In the genomic region with DNA sequence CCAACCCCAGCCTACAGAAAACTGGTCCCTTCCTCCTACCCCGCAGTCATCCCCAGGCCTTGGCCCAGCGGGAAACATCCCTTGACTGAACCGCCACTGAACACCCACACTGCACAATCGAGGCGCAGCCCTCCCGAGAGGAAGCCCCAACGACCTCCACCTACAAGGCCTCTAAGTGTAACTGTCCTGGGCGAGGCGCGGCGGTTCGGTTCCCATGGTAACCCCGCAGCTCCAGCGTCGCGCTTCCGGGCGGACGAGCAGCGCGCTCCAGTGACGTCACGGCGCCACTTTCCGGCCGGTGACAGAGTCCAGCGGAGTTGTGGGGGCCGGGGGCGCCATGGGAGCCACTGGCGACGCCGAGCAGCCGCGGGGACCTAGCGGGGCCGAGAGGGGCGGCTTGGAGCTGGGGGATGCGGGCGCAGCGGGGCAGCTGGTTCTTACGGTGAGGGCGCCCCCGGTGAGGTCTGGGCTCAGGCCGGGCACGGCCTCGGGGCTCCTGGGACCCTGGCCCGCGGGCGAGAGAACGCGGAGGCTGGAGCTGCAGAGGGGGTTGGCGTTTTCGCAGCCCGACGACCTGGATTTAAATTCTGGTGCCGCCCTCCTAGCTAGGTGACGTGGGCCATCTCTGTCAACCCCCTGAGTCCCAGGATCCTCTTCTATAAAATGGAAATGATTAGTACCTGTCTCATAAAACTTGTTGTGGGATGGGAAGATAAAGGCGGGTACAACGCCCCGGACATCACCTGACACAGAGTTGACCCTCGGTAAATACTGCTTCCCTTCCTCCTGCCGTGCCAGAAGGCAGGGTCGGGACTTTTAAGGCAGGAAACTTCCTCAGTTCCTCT, we compare ENCODE assay signal across 8 cellular contexts. TPM values are rescaled to one million over a fixed set of nuclear protein-coding genes. Genes with fewer than 3 reads are reported as not detected.
DNase-seq lines count a peak whose midpoint lies in the region; ATAC-seq and TF ChIP-seq lines count a peak whose summit lies in the region.

A gene with protein sequence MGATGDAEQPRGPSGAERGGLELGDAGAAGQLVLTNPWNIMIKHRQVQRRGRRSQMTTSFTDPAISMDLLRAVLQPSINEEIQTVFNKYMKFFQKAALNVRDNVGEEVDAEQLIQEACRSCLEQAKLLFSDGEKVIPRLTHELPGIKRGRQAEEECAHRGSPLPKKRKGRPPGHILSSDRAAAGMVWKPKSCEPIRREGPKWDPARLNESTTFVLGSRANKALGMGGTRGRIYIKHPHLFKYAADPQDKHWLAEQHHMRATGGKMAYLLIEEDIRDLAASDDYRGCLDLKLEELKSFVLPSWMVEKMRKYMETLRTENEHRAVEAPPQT (plus strand): TSS at position 287 of the 845 bp plus-strand sequence. CDS start 51 bp downstream, at position 338.
A gene (minus strand): TSS at position 216 of the 845 bp plus-strand sequence. CDS start 1,908 bp downstream, outside the sequence.

- H4K20me1 ChIP-seq in DND-41 (ENCODE audit: insufficient read depth, low read length), result no peaks in the 10 kb centered on the region

- H3K9ac ChIP-seq in DND-41 (ENCODE audit: low read depth, low read length), result peak within 1 kb of the TSS; percentile 90

- peak within 1 kb of the TSS; percentile 86 for H3K4me3 Mint-ChIP-seq in nephron progenitor cell

- H3K36me3 ChIP-seq in DND-41 (ENCODE audit: insufficient read depth, low read length), result peaks cover 35% of the 10 kb centered on the region

- peak within 1 kb of the TSS; percentile 92 for H3K4me2 ChIP-seq in DND-41 (ENCODE audit: insufficient read depth, low read length)

- DNase-seq in DND-41 (peak; percentile 89), LoVo (ENCODE audit: low spot score) (peak; percentile 89), RWPE1 (ENCODE audit: low spot score) (peak; percentile 92), fibroblast of villous mesenchyme (ENCODE audit: low read depth) (peak; percentile 93), nephron progenitor cell (peak; percentile 95)
- peak; percentile 95 for DNase-seq in activated effector memory CD4-positive, alpha-beta T cell treated with anti-CD3 and anti-CD28 coated beads, Interleukin-2, amount 50 U/mL, for 16 hours
- DNase-seq in stimulated activated naive CD8-positive, alpha-beta T cell treated with anti-CD3 and anti-CD28 coated beads, Interleukin-15, Interleukin-2, amounts not matched to agents 100 U/mL and 50 U/mL, for 24 hours, result peak; percentile 93

- H3K4me1 ChIP-seq in DND-41 (ENCODE audit: insufficient read depth, low read length), result peaks cover 19% of the 10 kb centered on the region

- H3K27me3 Mint-ChIP-seq in nephron progenitor cell (ENCODE audit: low read depth, poor library complexity), result peaks cover 21% of the 10 kb centered on the region

- H3K27ac ChIP-seq in DND-41 (ENCODE audit: low read length), result peak within 1 kb of the TSS; percentile 85
- peak within 1 kb of the TSS; percentile 75 for H3K27ac ChIP-seq in RWPE1

- no peaks in the 10 kb centered on the region for H3K9me3 ChIP-seq in DND-41 (ENCODE audit: insufficient read depth, low read length, severe bottlenecking)

- no peaks in the 10 kb centered on the region for H3K9me3 Mint-ChIP-seq in nephron progenitor cell

- H3K4me3 ChIP-seq in DND-41 (ENCODE audit: low read depth in 1 of 2, low read length in 2 of 2), result peak within 1 kb of the TSS; percentile 86 to 87
- peak within 1 kb of the TSS; percentile 93 for H3K4me3 ChIP-seq in fibroblast of villous mesenchyme (ENCODE audit: low read depth, low read length)

- POLR2A ChIA-PET in RWPE1 (lab: Yijun Ruan, JAX; ENCODE audit: low non-redundant PET), result interaction anchor here (0.7 to 1.3 kb wide), 5 partner anchors 11 to 451 kb away, joined by 3 to 4 read pairs (median 3); no protein-coding TSS in a partner anchor

- no peak for TF ChIP-seq CTCF in DND-41 (IDR thresholded peaks at IDR 0.05; ENCODE audit: borderline replicate concordance, extremely low read depth, low read length, poor library complexity, severe bottlenecking)
- no peak for TF ChIP-seq CTCF in RWPE1 (conservative IDR thresholded peaks at IDR 0.05; ENCODE audit: low read depth)
- TF ChIP-seq CTCF in fibroblast of villous mesenchyme (IDR thresholded peaks at IDR 0.05; ENCODE audit: insufficient read depth, low read depth, low read length), result peak; percentile 24
- TF ChIP-seq CTCF in nephron progenitor cell (IDR thresholded peaks at IDR 0.05), result no peak

- H3K27ac Mint-ChIP-seq in nephron progenitor cell, result peak within 1 kb of the TSS; percentile 41

- CTCF ChIA-PET in RWPE1 (lab: Yijun Ruan, JAX), result no interaction called here

- peaks cover 32% of the 10 kb centered on the region for H3K36me3 Mint-ChIP-seq in nephron progenitor cell (ENCODE audit: low read depth)

- H3K79me2 ChIP-seq in DND-41 (ENCODE audit: insufficient read depth, low read length), result peaks cover 20% of the 10 kb centered on the region

- ATAC-seq in DND-41 (ENCODE audit: insufficient read depth, low read depth) (peak; percentile 96), GM21825 (IDR thresholded peaks at IDR 0.05; ENCODE audit: unreplicated experiment) (peak; percentile 87)
- ATAC-seq in stimulated activated naive CD8-positive, alpha-beta T cell treated with anti-CD3 and anti-CD28 coated beads, Interleukin-15, Interleukin-2, amounts not matched to agents 100 U/mL and 50 U/mL, for 24 hours, result peak; percentile 95

- H3K4me1 Mint-ChIP-seq in nephron progenitor cell, result peaks cover 13% of the 10 kb centered on the region

- H3K27me3 ChIP-seq in DND-41 (ENCODE audit: insufficient read depth, low read length, poor library complexity), result no peaks in the 10 kb centered on the region

- H2AFZ ChIP-seq in DND-41 (ENCODE audit: low read depth, low read length), result peak within 1 kb of the TSS; percentile 96

RNA-seq across cellular contexts. Expression of the first gene that starts in this region (rescaled TPM):
- 9.5 and 12.6 TPM in 2 replicates for total RNA-seq in fibroblast of villous mesenchyme

RNA-seq across cellular contexts. Expression of the second gene that starts in this region (rescaled TPM):
- total RNA-seq in fibroblast of villous mesenchyme, result 0.43 TPM in 1 of 2 replicates, not detected in the other

Comparison
In these comparisons a context has a peak if more than half of its experiments do, and no peak if none do; other contexts are left out.
1. Peak in every context shown above with its lines: DNase-seq, ATAC-seq, H3K4me3 ChIP-seq and H3K27ac ChIP-seq.